ENCODE assay signal across 18 cellular contexts in the genomic region with DNA sequence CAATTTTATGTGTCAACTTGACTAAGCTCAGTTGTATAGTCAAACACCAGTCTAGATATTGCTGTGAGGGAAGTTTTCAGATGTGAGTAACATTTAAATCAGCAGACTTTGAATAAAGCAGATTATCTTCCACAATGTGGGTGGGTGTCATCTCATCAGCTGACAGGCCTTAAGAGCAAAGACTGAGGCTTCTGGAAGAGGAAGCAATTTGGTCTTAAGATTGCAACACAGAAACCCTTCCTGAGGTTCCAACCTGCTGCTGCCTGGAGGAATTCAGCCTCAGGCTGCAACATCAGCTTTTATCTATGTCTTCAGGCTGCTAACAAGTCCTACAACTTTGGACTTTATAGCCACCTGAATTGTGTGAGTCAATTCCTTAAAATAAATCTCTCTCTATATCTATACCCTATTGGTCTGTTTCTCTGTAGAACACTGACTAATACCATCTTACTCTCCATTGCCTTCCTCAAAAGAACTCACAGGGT.
DNase-seq lines count a peak whose midpoint lies in the region; ATAC-seq and TF ChIP-seq lines count a peak whose summit lies in the region.
"Had no signal": no experiment of that assay in that cellular context is flagged by ENCODE, and none has a peak within 500 bp of the region (broad histone marks: within the 10 kb centered on the region; RNA-seq: fewer than 3 reads in every experiment).

No MANE protein-coding gene starts in this region.

- CTCF ChIA-PET in PC-9 (lab: Charles Lee), result no interaction called here

- TF ChIP-seq CTCF in PC-9 (conservative IDR thresholded peaks at IDR 0.05), result no peak

- peak overlapping the region; percentile 58 for H3K4me2 ChIP-seq in BLaER1
- no peak overlapping the region for H3K4me2 ChIP-seq in GM23248 (ENCODE audit: unreplicated experiment)
- peak overlapping the region; percentile 56 for H3K4me2 ChIP-seq in PC-9

- DNase-seq in GM23248 (peak; percentile 9), PC-9 (peak; percentile 25 to 96), foreskin melanocyte (peak; percentile 68), DMS79 treated with DMSO at 0.1 percent for 48 hours (lab: John Stamatoyannopoulos, UW) (no peak), NCI-H1694 (lab: John Stamatoyannopoulos, UW) (no peak)
- DNase-seq in stimulated activated naive CD4-positive, alpha-beta T cell treated with Interleukin-2 at 50 U/mL for 16 hours (lab: John Stamatoyannopoulos, UW), result no peak
- DNase-seq: activated CD4-positive, alpha-beta T cell treated with anti-CD3 and anti-CD28 coated beads, Interleukin-2, amount 10 ng/mL, durations not matched to agents 7 days and 5 days; adrenal gland; cerebellar nuclear complex; left ventricle myocardium inferior; NCI-H1092 treated with DMSO at 0.1 percent for 48 hours; ovary; SHP77; stimulated activated CD4-positive, alpha-beta T cell treated with anti-CD3 and anti-CD28 coated beads, Interleukin-4, amount 100 ng/mL, for 1 hour; testis had no signal

- H3K9me3 ChIP-seq in BLaER1, result no peaks in the 10 kb centered on the region
- H3K9me3 ChIP-seq in GM23248 (ENCODE audit: low read depth), result no peaks in the 10 kb centered on the region
- H3K9me3 ChIP-seq in PC-9 (ENCODE audit: insufficient read depth, low read depth), result no peaks in the 10 kb centered on the region
- H3K9me3 ChIP-seq: adrenal gland, left ventricle myocardium inferior, ovary, testis had no signal

- H3F3A ChIP-seq in GM23248 (ENCODE audit: insufficient read depth), result no peaks in the 10 kb centered on the region
- peaks cover 21% of the 10 kb centered on the region for H3F3A ChIP-seq in PC-9 (ENCODE audit: insufficient read depth, low read depth)

- peaks cover 39% of the 10 kb centered on the region for H3K4me1 ChIP-seq in BLaER1
- H3K4me1 ChIP-seq in GM23248 (ENCODE audit: insufficient read depth), result no peaks in the 10 kb centered on the region
- peaks cover 48% of the 10 kb centered on the region for H3K4me1 ChIP-seq in PC-9 (replicated peaks; ENCODE audit: insufficient read depth)
- H3K4me1 ChIP-seq: adrenal gland, testis had no signal

- in situ Hi-C loops in GM23248 (cut with MboI), result no loop called here

- H3K4me3 ChIP-seq in BLaER1 (no peak overlapping the region), GM23248 (no peak overlapping the region), PC-9 (no peak overlapping the region)
- H3K4me3 ChIP-seq: adrenal gland, left ventricle myocardium inferior, ovary, testis had no signal

- no peaks in the 10 kb centered on the region for H4K20me1 ChIP-seq in BLaER1
- no peaks in the 10 kb centered on the region for H4K20me1 ChIP-seq in GM23248 (ENCODE audit: insufficient read depth)
- H4K20me1 ChIP-seq in PC-9 (ENCODE audit: insufficient read depth), result no peaks in the 10 kb centered on the region

- H3K27ac ChIP-seq in BLaER1 (no peak overlapping the region), GM23248 (no peak overlapping the region), PC-9 (peak overlapping the region; percentile 72)
- H3K27ac ChIP-seq: adrenal gland, left ventricle myocardium inferior, ovary, testis had no signal

- intact Hi-C loops in PC-9 (cut with micrococcal nuclease; ENCODE audit: unreplicated experiment), result no loop called here

- no peak for ATAC-seq in HG02870 (IDR thresholded peaks at IDR 0.05; ENCODE audit: unreplicated experiment)
- ATAC-seq: HCT116 had no signal

- H3K27me3 ChIP-seq in BLaER1 (no peaks in the 10 kb centered on the region), GM23248 (replicated peaks; ENCODE audit: insufficient read depth) (peaks cover 16% of the 10 kb centered on the region; the same call in 1 of the 2 replicates), PC-9 (ENCODE audit: insufficient read depth, low read depth) (no peaks in the 10 kb centered on the region)
- H3K27me3 ChIP-seq: adrenal gland, ovary, testis had no signal

- H2AFZ ChIP-seq in GM23248 (no peak overlapping the region), PC-9 (no peak overlapping the region)

- H3K79me2 ChIP-seq in GM23248 (ENCODE audit: insufficient read depth) (no peaks in the 10 kb centered on the region), PC-9 (ENCODE audit: low read depth) (no peaks in the 10 kb centered on the region)

- H3K36me3 ChIP-seq in BLaER1 (no peaks in the 10 kb centered on the region), GM23248 (ENCODE audit: low read depth) (no peaks in the 10 kb centered on the region), PC-9 (ENCODE audit: low read depth) (no peaks in the 10 kb centered on the region)
- H3K36me3 ChIP-seq: adrenal gland, left ventricle myocardium inferior, ovary had no signal

- H3K9me2 ChIP-seq in GM23248 (ENCODE audit: insufficient read depth), result no peaks in the 10 kb centered on the region
- no peaks in the 10 kb centered on the region for H3K9me2 ChIP-seq in PC-9 (ENCODE audit: insufficient read depth)

- POLR2A ChIA-PET in PC-9 (lab: Charles Lee; ENCODE audit: unreplicated experiment), result no interaction called here

- H3K9ac ChIP-seq in BLaER1 (no peak overlapping the region), GM23248 (no peak overlapping the region)

- no TSS peak for BruUV-seq in PC-9 (replicated peaks; lab: Mats Ljungman, UMichigan)

Comparison
In these comparisons a context has a peak if more than half of its experiments do, and no peak if none do; other contexts are left out.
1. DNase-seq: peak in GM23248 (single experiment), PC-9 (2 of 2) and foreskin melanocyte (single experiment); none in DMS79 treated with DMSO at 0.1 percent for 48 hours (single experiment), stimulated activated naive CD4-positive, alpha-beta T cell treated with Interleukin-2 at 50 U/mL for 16 hours (single experiment) and NCI-H1694 (single experiment).